In genomic region chr6:40325041-40325440, GRCh38 we compare ENCODE assay signal across 20 cellular contexts.
"Had no signal": no experiment of that assay in that cellular context is flagged by ENCODE, and none has a peak within 500 bp of the region (broad histone marks: within the 10 kb centered on the region; RNA-seq: fewer than 3 reads in every experiment).

No MANE protein-coding gene starts in this region.

- H3K4me3 Mint-ChIP-seq: activated CD4-positive, alpha-beta memory T cell treated with anti-CD3 and anti-CD28 coated beads for 36 hours; activated naive CD8-positive, alpha-beta T cell; activated T-cell treated with anti-CD3 and anti-CD28 coated beads, Interleukin-2, amount 50 U/mL, for 4 hours; endodermal cell; mesothelial cell of epicardium had no signal

- H3K9me3 ChIP-seq: lower lobe of right lung, tibial artery had no signal

- H3K27ac Mint-ChIP-seq: activated CD4-positive, alpha-beta memory T cell treated with anti-CD3 and anti-CD28 coated beads for 36 hours; activated naive CD8-positive, alpha-beta T cell; endodermal cell; mesothelial cell of epicardium had no signal

- H3K4me1 Mint-ChIP-seq: mesothelial cell of epicardium had no signal

- H3K79me2 ChIP-seq: parathyroid adenoma had no signal

- ATAC-seq: activated T-cell treated with anti-CD3 and anti-CD28 coated beads, Interleukin-2, amount 50 U/mL, for 4 hours; lower lobe of right lung had no signal

- H3K27ac ChIP-seq: brain microvascular endothelial cell, lower lobe of right lung, parathyroid adenoma, tibial artery had no signal

- H3K4me1 ChIP-seq: lower lobe of right lung, parathyroid adenoma had no signal

- H3K4me3 ChIP-seq: lower lobe of right lung, tibial artery had no signal

- H2AFZ ChIP-seq: parathyroid adenoma had no signal

- H3K36me3 ChIP-seq: brain microvascular endothelial cell, lower lobe of right lung, tibial artery had no signal

- H3K27me3 ChIP-seq: brain microvascular endothelial cell had no signal

- DNase-seq: activated CD4-positive, alpha-beta memory T cell treated with anti-CD3 and anti-CD28 coated beads for 36 hours; activated CD4-positive, alpha-beta T cell treated with anti-CD3 and anti-CD28 coated beads for 1 hour; activated gamma-delta T cell; activated T-cell treated with anti-CD3 and anti-CD28 coated beads, Interleukin-2, amount 50 U/mL, for 4 hours; amygdala; brain microvascular endothelial cell; cerebellar nuclear complex; dermis blood vessel endothelial cell; endodermal cell; erythroblast; hypothalamus; kidney glomerular epithelial cell; lower lobe of right lung; retina; stimulated activated CD4-positive, alpha-beta T cell treated with anti-CD3 and anti-CD28 coated beads, Interleukin-4, amount 100 ng/mL, for 1 hour; T1000; tibial artery had no signal

- H3K9me3 Mint-ChIP-seq: activated CD4-positive, alpha-beta memory T cell treated with anti-CD3 and anti-CD28 coated beads for 36 hours; activated T-cell treated with anti-CD3 and anti-CD28 coated beads, Interleukin-2, amount 50 U/mL, for 4 hours; endodermal cell; mesothelial cell of epicardium had no signal
